In genomic region chr1:232459826-232460225, GRCh38 we compare ENCODE assay signal across 16 cellular contexts.
"Had no signal": no experiment of that assay in that cellular context is flagged by ENCODE, and none has a peak within 500 bp of the region (broad histone marks: within the 10 kb centered on the region; RNA-seq: fewer than 3 reads in every experiment).

No MANE protein-coding gene starts in this region.

- H3K27ac ChIP-seq: dorsolateral prefrontal cortex, psoas muscle, skin epidermis, tibial nerve, uterus had no signal

- H3K4me3 ChIP-seq: dorsolateral prefrontal cortex, psoas muscle, skin epidermis, tibial nerve, uterus had no signal

- H3K4me1 ChIP-seq: uterus had no signal

- H3K9me3 ChIP-seq: psoas muscle, tibial nerve, uterus had no signal

- ATAC-seq: psoas muscle, right cardiac atrium had no signal

- DNase-seq: activated CD4-positive, alpha-beta T cell treated with anti-CD3 and anti-CD28 coated beads, Interleukin-2, amount 10 ng/mL, durations not matched to agents 7 days and 5 days; activated naive CD4-positive, alpha-beta T cell treated with Interleukin-2 at 50 U/mL for 16 hours; activated naive CD8-positive, alpha-beta T cell treated with anti-CD3 and anti-CD28 coated beads, Interleukin-2, amount 10 ng/mL, durations not matched to agents 7 days and 5 days; activated T-cell treated with anti-CD3 and anti-CD28 coated beads, Interleukin-2, amount 50 U/mL, for 24 hours; central memory CD4-positive, alpha-beta T cell; dorsolateral prefrontal cortex; hypothalamus; kidney glomerular epithelial cell; naive thymus-derived CD4-positive, alpha-beta T cell; psoas muscle; right cardiac atrium; stimulated activated CD4-positive, alpha-beta T cell treated with anti-CD3 and anti-CD28 coated beads, Interleukin-15, amount 100 ng/mL, for 24 hours; stimulated activated CD4-positive, alpha-beta T cell treated with anti-CD3 and anti-CD28 coated beads, Interleukin-2, amount 100 ng/mL, for 48 hours; uterus had no signal

- H3K27me3 ChIP-seq: dorsolateral prefrontal cortex, tibial nerve, uterus had no signal

- H3K36me3 ChIP-seq: uterus had no signal
